ENCODE assay signal across 26 cellular contexts in genomic region chr19:17879466-17879865, GRCh38. TPM values are rescaled to one million over a fixed set of nuclear protein-coding genes. Genes with fewer than 3 reads are reported as not detected.
DNase-seq lines count a peak whose midpoint lies in the region; ATAC-seq, FAIRE-seq and TF ChIP-seq lines count a peak whose summit lies in the region.
"Had no signal": no experiment of that assay in that cellular context is flagged by ENCODE, and none has a peak within 500 bp of the region (broad histone marks: within the 10 kb centered on the region; RNA-seq: fewer than 3 reads in every experiment).

No MANE protein-coding gene starts in this region.

- no peak for ATAC-seq in SK-N-SH treated with all-trans-retinoic acid at 6 μM for 48 hours
- no peak for ATAC-seq in GM19023 (IDR thresholded peaks at IDR 0.05; ENCODE audit: unreplicated experiment)
- ATAC-seq in GM19467 (IDR thresholded peaks at IDR 0.05; ENCODE audit: unreplicated experiment), result no peak

- no peak overlapping the region for H3K27ac ChIP-seq in SK-N-SH (ENCODE audit: low read depth in 2 of 2, low read length in 1 of 2)
- H3K27ac ChIP-seq in kidney (ENCODE audit: low read depth in 2 of 2, low read length in 2 of 2), result no peak overlapping the region
- H3K27ac ChIP-seq: 22Rv1; BLaER1 treated with 17β-estradiol and CSF1 and Interleukin-3, amounts not matched to agents 10 nM and 100 nM had no signal

- WGBS in SK-N-SH (ENCODE audit: low lambda C conversion rate), result 46% methylated on average over 6 of the region's 7 CpGs

- POLR2A ChIA-PET in SK-N-SH (lab: Yijun Ruan, JAX), result interaction anchor here (1.0 kb wide), 1 partner anchor 20 kb away, joined by 3 read pairs; the partner anchor contains the start of gene RPL18A

- no peak overlapping the region for H3K4me3 ChIP-seq in SK-N-SH (ENCODE audit: low read depth in 2 of 2, low read length in 1 of 2)
- H3K4me3 ChIP-seq in H7 (ENCODE audit: insufficient read depth, low read depth, low read length), result no peak overlapping the region
- no peak overlapping the region for H3K4me3 ChIP-seq in kidney (ENCODE audit: low read length in 2 of 2)
- H3K4me3 ChIP-seq: BLaER1 treated with 17β-estradiol and CSF1 and Interleukin-3, amounts not matched to agents 10 nM and 100 nM had no signal

- DNase-seq in SK-N-SH (peak; percentile 27), H7 (peak; percentile 11), kidney (peak; percentile 15), retina (no peak)
- DNase-seq: ACHN; AML-193; BE2C; CD4-positive, alpha-beta T cell; CD8-positive, alpha-beta memory T cell; DMS53; DMS79 treated with DMSO at 0.1 percent for 48 hours; GF-D8; GOT3; HCEC 1CT had no signal

- H3K9ac ChIP-seq in SK-N-SH, result no peak overlapping the region
- no peak overlapping the region for H3K9ac ChIP-seq in kidney (ENCODE audit: low read length in 2 of 2)
- H3K9ac ChIP-seq: BLaER1 treated with 17β-estradiol and CSF1 and Interleukin-3, amounts not matched to agents 10 nM and 100 nM had no signal

- H3K4me2 ChIP-seq in SK-N-SH, result no peak overlapping the region
- H3K4me2 ChIP-seq: BLaER1 treated with 17β-estradiol and CSF1 and Interleukin-3, amounts not matched to agents 10 nM and 100 nM had no signal

- H3K27me3 ChIP-seq in SK-N-SH (ENCODE audit: insufficient read depth) (peaks cover 41% of the 10 kb centered on the region), H7 (ENCODE audit: control insufficient read depth, insufficient read depth, low read length) (no peaks in the 10 kb centered on the region)

- TF ChIP-seq RAD21 in SK-N-SH (IDR thresholded peaks at IDR 0.05; ENCODE audit: low read length), result no peak

- intact Hi-C loops in kidney (cut with DNase I), result no loop called here

- H3K4me1 ChIP-seq in SK-N-SH (ENCODE audit: control insufficient read depth in 1 of 2, insufficient read depth in 2 of 2, low read depth in 1 of 2, low read length in 1 of 2) (no peaks in the 10 kb centered on the region; a peak in 1 of 4 replicates), kidney (ENCODE audit: control insufficient read depth in 1 of 2, insufficient read depth in 1 of 2, low read depth in 1 of 2, low read length in 2 of 2) (no peaks in the 10 kb centered on the region)
- H3K4me1 ChIP-seq: BE2C had no signal

- no peaks in the 10 kb centered on the region for H3K79me2 ChIP-seq in SK-N-SH (ENCODE audit: insufficient read depth)

- TF ChIP-seq CTCF in SK-N-SH (IDR thresholded peaks at IDR 0.05) (no peak), kidney (IDR thresholded peaks at IDR 0.05; ENCODE audit: borderline replicate concordance, extremely low read depth, insufficient read depth) (no peak)

- no peak for TF ChIP-seq EP300 in SK-N-SH (IDR thresholded peaks at IDR 0.05; ENCODE audit: borderline replicate concordance in 1 of 2, low read depth in 1 of 2, low read length in 1 of 2)

- CTCF ChIA-PET in SK-N-SH (lab: Yijun Ruan, JAX), result no interaction called here

- no peaks in the 10 kb centered on the region for H3F3A ChIP-seq in SK-N-SH (replicated peaks; ENCODE audit: insufficient read depth)

- H3K36me3 ChIP-seq in SK-N-SH (replicated peaks in 1 of 2; ENCODE audit: control insufficient read depth in 1 of 2, insufficient read depth in 2 of 2, low read length in 1 of 2) (no peaks in the 10 kb centered on the region), H7 (replicated peaks; ENCODE audit: control insufficient read depth, insufficient read depth, low read length) (no peaks in the 10 kb centered on the region), kidney (ENCODE audit: control insufficient read depth in 1 of 2, insufficient read depth in 2 of 2, low read length in 2 of 2) (no peaks in the 10 kb centered on the region)
- H3K36me3 ChIP-seq: BE2C; BLaER1 treated with 17β-estradiol and CSF1 and Interleukin-3, amounts not matched to agents 10 nM and 100 nM had no signal

- no peaks in the 10 kb centered on the region for H3K9me2 ChIP-seq in SK-N-SH

- H4K20me1 ChIP-seq in SK-N-SH (ENCODE audit: insufficient read depth), result no peaks in the 10 kb centered on the region

- no peak overlapping the region for H2AFZ ChIP-seq in SK-N-SH (ENCODE audit: low read depth)

- no peak for FAIRE-seq in kidney (lab: Jason Lieb, UNC)
- FAIRE-seq: A204.1, GM12891, GM18507, H54 had no signal

- H3K9me3 ChIP-seq in SK-N-SH (no peaks in the 10 kb centered on the region), kidney (ENCODE audit: control insufficient read depth in 1 of 2, low read length in 2 of 2) (no peaks in the 10 kb centered on the region)
- H3K9me3 ChIP-seq: BE2C; BLaER1 treated with 17β-estradiol and CSF1 and Interleukin-3, amounts not matched to agents 10 nM and 100 nM had no signal

TF ChIP-seq in SK-N-SH, 30 proteins besides CTCF, POLR2A, EP300 and RAD21:
- TF ChIP-seq RFX5 (IDR thresholded peaks at IDR 0.05; ENCODE audit: low read length) (no peak), FOSL2 (IDR thresholded peaks at IDR 0.05; ENCODE audit: borderline replicate concordance, low read depth) (no peak), SMC3 (IDR thresholded peaks at IDR 0.05; ENCODE audit: low read depth, low read length) (no peak), POLR2AphosphoS5 (IDR thresholded peaks at IDR 0.05; ENCODE audit: low read depth, low read length) (no peak)

TF ChIP-seq in SK-N-SH treated with all-trans-retinoic acid at 6 μM for 48 hours, 23 proteins besides CTCF, POLR2A, EP300 and RAD21:
- no peak for TF ChIP-seq ZNF70 (CRISPR knock-in tag; IDR thresholded peaks at IDR 0.05)
TF ChIP-seq in SK-N-SH treated with all-trans-retinoic acid at 6 μM for 48 hours: peak in this region for 0.

RNA-seq across cellular contexts. Expression of gene SLC5A5, which starts 7.7 kb away (rescaled TPM):
- polyA plus RNA-seq in SK-N-SH (2012; rRNA removed), result 0.02 TPM in 2 replicates
- 0.01 TPM in 1 of 2 replicates, not detected in the other for polyA plus RNA-seq in SK-N-SH (2012; cell fraction: cytosol; rRNA removed)
- polyA plus RNA-seq in SK-N-SH (2012; cell fraction: nucleus; rRNA removed), result 0.01 and 0.02 TPM in 2 replicates
- total RNA-seq in H7 (2014; rRNA removed; shearing (Covaris generic)), result 1.5 and 1.6 TPM in 2 replicates
- total RNA-seq in kidney, result 0.16 TPM
- not detected for polyA plus RNA-seq in kidney (ENCODE audit: insufficient read depth, low read depth, low replicate concordance)
- total RNA-seq: Daoy had no signal
- polyA plus RNA-seq: CD14-positive monocyte had no signal

RNA-seq across cellular contexts. Expression of gene RPL18A, which starts 19.8 kb away (rescaled TPM):
- polyA plus RNA-seq in SK-N-SH (2012; rRNA removed) (2,138 and 2,695 TPM in 2 replicates), kidney (ENCODE audit: insufficient read depth, low read depth, low replicate concordance) (1,707 TPM)
- 1,924 and 2,091 TPM in 2 replicates for polyA plus RNA-seq in SK-N-SH (2012; cell fraction: cytosol; rRNA removed)
- polyA plus RNA-seq in SK-N-SH (2012; cell fraction: nucleus; rRNA removed), result 669 and 951 TPM in 2 replicates
- total RNA-seq in H7 (2014; rRNA removed; shearing (Covaris generic)), result 2,178 and 2,213 TPM in 2 replicates
- 1,282 TPM for total RNA-seq in kidney

RNA-seq across cellular contexts. Expression of gene JAK3, which starts 31.7 kb away (rescaled TPM):
- polyA plus RNA-seq in SK-N-SH (2012; rRNA removed) (1.3 and 2.0 TPM in 2 replicates), kidney (ENCODE audit: insufficient read depth, low read depth, low replicate concordance) (3.5 TPM)
- polyA plus RNA-seq in SK-N-SH (2012; cell fraction: cytosol; rRNA removed), result 0.67 and 0.71 TPM in 2 replicates
- polyA plus RNA-seq in SK-N-SH (2012; cell fraction: nucleus; rRNA removed), result 6.4 and 7.2 TPM in 2 replicates
- total RNA-seq in H7 (2014; rRNA removed; shearing (Covaris generic)), result 2.5 and 2.7 TPM in 2 replicates
- total RNA-seq in kidney, result 30.8 TPM

RNA-seq across cellular contexts. Expression of gene CCDC124, which starts 53.3 kb away (rescaled TPM):
- polyA plus RNA-seq in SK-N-SH (2012; rRNA removed) (157 and 231 TPM in 2 replicates), kidney (ENCODE audit: insufficient read depth, low read depth, low replicate concordance) (120 TPM)
- polyA plus RNA-seq in SK-N-SH (2012; cell fraction: cytosol; rRNA removed), result 136 and 171 TPM in 2 replicates
- polyA plus RNA-seq in SK-N-SH (2012; cell fraction: nucleus; rRNA removed), result 162 and 202 TPM in 2 replicates
- 39.7 and 55.4 TPM in 2 replicates for total RNA-seq in H7 (2014; rRNA removed; shearing (Covaris generic))
- total RNA-seq in kidney, result 59.5 TPM

RNA-seq across cellular contexts. Expression of gene INSL3, which starts 58.1 kb away (rescaled TPM):
- polyA plus RNA-seq in SK-N-SH (2012; rRNA removed), result 0.21 and 0.65 TPM in 2 replicates
- 0.17 and 0.37 TPM in 2 replicates for polyA plus RNA-seq in SK-N-SH (2012; cell fraction: cytosol; rRNA removed)
- polyA plus RNA-seq in SK-N-SH (2012; cell fraction: nucleus; rRNA removed), result 0.49 and 0.58 TPM in 2 replicates
- 0.33 TPM in 1 of 2 replicates, not detected in the other for total RNA-seq in H7 (2014; rRNA removed; shearing (Covaris generic))
- not detected for total RNA-seq in kidney
- polyA plus RNA-seq in kidney (ENCODE audit: insufficient read depth, low read depth, low replicate concordance), result not detected
- total RNA-seq: Daoy, G401 had no signal
